ENCODE assay signal across 1 cellular context in genomic region chr20:10855778-10856177, GRCh38.
TF ChIP-seq lines count a peak whose summit lies in the region.

No MANE protein-coding gene starts in this region.

TF ChIP-seq in HepG2, 621 proteins besides CTCF, POLR2A, EP300 and RAD21 (continued from another document):
- TF ChIP-seq ZSCAN22 (CRISPR knock-in tag; IDR thresholded peaks at IDR 0.05) (no peak), PITX1 (CRISPR knock-in tag; IDR thresholded peaks at IDR 0.05) (no peak), ATF6 (CRISPR knock-in tag; conservative IDR thresholded peaks at IDR 0.05) (no peak), ZNF737 (CRISPR knock-in tag; IDR thresholded peaks at IDR 0.05; ENCODE audit: borderline replicate concordance) (no peak), ZSCAN12 (CRISPR knock-in tag; IDR thresholded peaks at IDR 0.05) (no peak), HES4 (CRISPR knock-in tag; IDR thresholded peaks at IDR 0.05; ENCODE audit: borderline replicate concordance) (no peak), CBX5 (CRISPR knock-in tag; IDR thresholded peaks at IDR 0.05; ENCODE audit: borderline replicate concordance) (no peak), ZBTB7A (CRISPR knock-in tag; IDR thresholded peaks at IDR 0.05) (no peak), HMG20B (CRISPR knock-in tag; conservative IDR thresholded peaks at IDR 0.05) (no peak), ZBTB8A (CRISPR knock-in tag; IDR thresholded peaks at IDR 0.05; ENCODE audit: borderline replicate concordance, low read depth) (no peak), GABPA (IDR thresholded peaks at IDR 0.05; ENCODE audit: low read depth, low read length) (no peak), GABPA (CRISPR knock-in tag; IDR thresholded peaks at IDR 0.05; ENCODE audit: low read depth) (no peak), FOXP1 (IDR thresholded peaks at IDR 0.05) (peak; percentile 27; the same call in 1 of the 2 replicates), FOXP1 (CRISPR knock-in tag; IDR thresholded peaks at IDR 0.05) (no peak), WIZ (CRISPR knock-in tag; IDR thresholded peaks at IDR 0.05) (no peak)
TF ChIP-seq in HepG2: peak in this region for 3.
